ENCODE assay signal across 17 cellular contexts in the genomic region with DNA sequence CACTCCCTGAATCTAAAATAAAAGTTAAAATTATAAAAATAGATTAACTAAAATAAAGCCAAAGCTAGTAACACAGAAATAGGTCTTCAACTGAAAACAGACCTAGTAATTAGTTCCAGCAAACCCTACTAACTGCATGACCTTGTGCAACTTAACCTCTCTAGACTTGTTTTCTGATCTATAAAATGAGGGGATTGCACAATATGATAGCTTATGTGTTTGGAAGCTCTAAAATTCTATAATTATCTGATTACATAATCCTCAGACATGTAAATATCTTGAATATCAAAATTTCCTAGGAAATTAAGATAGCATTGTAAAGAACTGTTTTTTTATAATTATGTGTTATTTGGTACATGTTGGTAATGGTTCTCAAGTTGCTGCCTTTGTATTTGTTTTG.
"Had no signal": no experiment of that assay in that cellular context is flagged by ENCODE, and none has a peak within 500 bp of the region (broad histone marks: within the 10 kb centered on the region; RNA-seq: fewer than 3 reads in every experiment).

No MANE protein-coding gene starts in this region.

- H3K36me3 Mint-ChIP-seq: natural killer cell; stimulated activated effector memory CD8-positive, alpha-beta T cell treated with anti-CD3 and anti-CD28 coated beads, Interleukin-12 subunit alpha, Interleukin-12 subunit beta, amount 100 ng/mL, for 72 hours had no signal

- H3K9ac ChIP-seq: neural progenitor cell had no signal

- H3K4me3 Mint-ChIP-seq: natural killer cell; neural progenitor cell; stimulated activated effector memory CD8-positive, alpha-beta T cell treated with anti-CD3 and anti-CD28 coated beads, Interleukin-12 subunit alpha, Interleukin-12 subunit beta, amount 100 ng/mL, for 72 hours; stimulated activated naive CD8-positive, alpha-beta T cell treated with anti-CD3 and anti-CD28 coated beads, Interleukin-15, Interleukin-2, amounts not matched to agents 100 ng/mL and 50 ng/mL, for 24 hours had no signal

- H3K27ac ChIP-seq: neural progenitor cell, ovary, testis, tibial nerve had no signal

- H2AFZ ChIP-seq: neural progenitor cell had no signal

- H3K4me3 ChIP-seq: dorsolateral prefrontal cortex, heart left ventricle, neural progenitor cell, ovary, testis, tibial nerve had no signal

- H3K9me3 Mint-ChIP-seq: natural killer cell; neural progenitor cell; stimulated activated effector memory CD8-positive, alpha-beta T cell treated with anti-CD3 and anti-CD28 coated beads, Interleukin-12 subunit alpha, Interleukin-12 subunit beta, amount 100 ng/mL, for 72 hours; stimulated activated naive CD8-positive, alpha-beta T cell treated with anti-CD3 and anti-CD28 coated beads, Interleukin-15, Interleukin-2, amounts not matched to agents 100 ng/mL and 50 ng/mL, for 24 hours had no signal

- H3K9me3 ChIP-seq: heart left ventricle, ovary, testis, tibial nerve had no signal

- H3K27me3 Mint-ChIP-seq: stimulated activated naive CD8-positive, alpha-beta T cell treated with anti-CD3 and anti-CD28 coated beads, Interleukin-15, Interleukin-2, amounts not matched to agents 100 ng/mL and 50 ng/mL, for 24 hours had no signal

- H3K4me2 ChIP-seq: neural progenitor cell had no signal

- H3K4me1 Mint-ChIP-seq: stimulated activated effector memory CD8-positive, alpha-beta T cell treated with anti-CD3 and anti-CD28 coated beads, Interleukin-12 subunit alpha, Interleukin-12 subunit beta, amount 100 ng/mL, for 72 hours had no signal

- DNase-seq: cortex of kidney; dorsolateral prefrontal cortex; effector CD8-positive, alpha-beta T cell; heart left ventricle; hypothalamus; kidney glomerular epithelial cell; natural killer cell; nucleus accumbens; ovary; right cardiac atrium; stimulated activated CD4-positive, alpha-beta T cell treated with anti-CD3 and anti-CD28 coated beads, Interleukin-4, amount 100 ng/mL, for 1 hour; stimulated activated CD8-positive, alpha-beta memory T cell treated with anti-CD3 and anti-CD28 coated beads, Interleukin-4, amount 100 ng/mL, for 48 hours; testis had no signal

- H3K27me3 ChIP-seq: heart left ventricle, neural progenitor cell, ovary, testis, tibial nerve had no signal

- H3K27ac Mint-ChIP-seq: natural killer cell; neural progenitor cell; stimulated activated effector memory CD8-positive, alpha-beta T cell treated with anti-CD3 and anti-CD28 coated beads, Interleukin-12 subunit alpha, Interleukin-12 subunit beta, amount 100 ng/mL, for 72 hours; stimulated activated naive CD8-positive, alpha-beta T cell treated with anti-CD3 and anti-CD28 coated beads, Interleukin-15, Interleukin-2, amounts not matched to agents 100 ng/mL and 50 ng/mL, for 24 hours had no signal

- H3K4me1 ChIP-seq: heart left ventricle, neural progenitor cell, testis, tibial nerve had no signal

- H3K36me3 ChIP-seq: heart left ventricle, neural progenitor cell, ovary, tibial nerve had no signal
